12 cellular contexts compared by ENCODE assay signal in genomic region chrX:1450381-1451161, GRCh38. TPM values are rescaled to one million over a fixed set of nuclear protein-coding genes. Genes with fewer than 3 reads are reported as not detected.
DNase-seq lines count a peak whose midpoint lies in the region; TF ChIP-seq lines count a peak whose summit lies in the region.
"Had no signal": no experiment of that assay in that cellular context is flagged by ENCODE, and none has a peak within 500 bp of the region (broad histone marks: within the 10 kb centered on the region; RNA-seq: fewer than 3 reads in every experiment).

No MANE protein-coding gene starts in this region.

- DNase-seq in activated naive CD4-positive, alpha-beta T cell treated with anti-CD3 and anti-CD28 coated beads, Interleukin-2, amount 10 ng/mL, durations not matched to agents 7 days and 5 days = peak; percentile 31
- no peak for DNase-seq in activated naive CD4-positive, alpha-beta T cell treated with anti-CD3 and anti-CD28 coated beads, Interleukin-2, amount 50 U/mL, for 16 hours
- peak; percentile 12 to 42 (median 39) for DNase-seq in Peyer's patch
- peak; percentile 11 for DNase-seq in testis
- no peak for DNase-seq in NCI-H1417 treated with DMSO at 0.1 percent for 48 hours (lab: John Stamatoyannopoulos, UW)
- no peak for DNase-seq in glomerular visceral epithelial cell (ENCODE audit: extremely low spot score)
- no peak for DNase-seq in A673 (ENCODE audit: low spot score)
- DNase-seq: NCI-H2081 treated with DMSO at 0.1 percent for 48 hours; NK-92 treated with Interleukin-12 subunit alpha and Interleukin-12 subunit beta, amount 100 ng/mL, for 24 hours; occipital lobe had no signal

- TF ChIP-seq POLR2A in Peyer's patch (IDR thresholded peaks at IDR 0.05) = no peak
- no peak for TF ChIP-seq POLR2A in testis (IDR thresholded peaks at IDR 0.05)

- H3K4me1 Mint-ChIP-seq in activated naive CD4-positive, alpha-beta T cell treated with anti-CD3 and anti-CD28 coated beads, Interleukin-2, amount 10 ng/mL, durations not matched to agents 7 days and 5 days = peaks cover 32% of the 10 kb centered on the region

- no peaks in the 10 kb centered on the region for H3K36me3 ChIP-seq in Peyer's patch
- H3K36me3 ChIP-seq in iPS-15b (ENCODE audit: control insufficient read depth, insufficient read depth, low read length) = peaks cover 12% of the 10 kb centered on the region
- H3K36me3 ChIP-seq in testis (ENCODE audit: low read depth, missing control alignments) = no peaks in the 10 kb centered on the region
- H3K36me3 ChIP-seq in A673 (ENCODE audit: insufficient read depth, low read length, poor library complexity, severe bottlenecking) = no peaks in the 10 kb centered on the region

- intact Hi-C loops in testis (cut with DNase I; ENCODE audit: low total_unique reads) (loop anchor here (10.0 kb wide), 1 partner anchor 144 kb away; the partner anchor contains the start of gene AKAP17A), A673 (cut with micrococcal nuclease; ENCODE audit: unreplicated experiment) (loop anchor here (5.0 to 10.0 kb wide), 3 partner anchors 194 to 1144 kb away; no protein-coding TSS in a partner anchor)

- BruUV-seq in A673 (replicated peaks; lab: Mats Ljungman, UMichigan) = no TSS peak

- CTCF ChIA-PET in activated naive CD4-positive, alpha-beta T cell treated with anti-CD3 and anti-CD28 coated beads, Interleukin-2, amount 10 ng/mL, durations not matched to agents 7 days and 5 days (lab: Charles Lee) = no interaction called here
- CTCF ChIA-PET in A673 (lab: Charles Lee) = no interaction called here

- WGBS in testis, 2 donors = 69 to 76% methylated on average over 9 of the region's 9 CpGs

- no peaks in the 10 kb centered on the region for H3K27me3 Mint-ChIP-seq in activated naive CD4-positive, alpha-beta T cell treated with anti-CD3 and anti-CD28 coated beads, Interleukin-2, amount 10 ng/mL, durations not matched to agents 7 days and 5 days
- H3K27me3 Mint-ChIP-seq: activated B cell treated with CpG ODN at 0.5 μM for 24 hours had no signal

- POLR2A ChIA-PET in A673 (lab: Charles Lee; ENCODE audit: low non-redundant PET) = no interaction called here

- peaks cover 39% of the 10 kb centered on the region for H3K36me3 Mint-ChIP-seq in activated naive CD4-positive, alpha-beta T cell treated with anti-CD3 and anti-CD28 coated beads, Interleukin-2, amount 10 ng/mL, durations not matched to agents 7 days and 5 days

- H3K27me3 ChIP-seq in Peyer's patch = no peaks in the 10 kb centered on the region
- no peaks in the 10 kb centered on the region for H3K27me3 ChIP-seq in iPS-15b (ENCODE audit: control insufficient read depth, insufficient read depth, low read length)
- H3K27me3 ChIP-seq in testis = no peaks in the 10 kb centered on the region
- H3K27me3 ChIP-seq in A673 (replicated peaks; ENCODE audit: insufficient read depth, low read depth, low read length, poor library complexity) = no peaks in the 10 kb centered on the region

- H3K4me3 ChIP-seq in Peyer's patch = no peak overlapping the region
- H3K4me3 ChIP-seq in iPS-15b (ENCODE audit: low read depth, low read length) = peak overlapping the region; percentile 87
- H3K4me3 ChIP-seq in testis = no peak overlapping the region
- no peak overlapping the region for H3K4me3 ChIP-seq in A673 (ENCODE audit: low read depth, low read length, poor library complexity, severe bottlenecking)

- no peak overlapping the region for H3K4me3 Mint-ChIP-seq in activated naive CD4-positive, alpha-beta T cell treated with anti-CD3 and anti-CD28 coated beads, Interleukin-2, amount 10 ng/mL, durations not matched to agents 7 days and 5 days

- H3K9me3 ChIP-seq in Peyer's patch = no peaks in the 10 kb centered on the region
- H3K9me3 ChIP-seq in iPS-15b (ENCODE audit: control insufficient read depth, insufficient read depth, low read length) = peaks cover 10% of the 10 kb centered on the region
- no peaks in the 10 kb centered on the region for H3K9me3 ChIP-seq in testis
- no peaks in the 10 kb centered on the region for H3K9me3 ChIP-seq in A673 (ENCODE audit: low read depth, low read length, poor library complexity, severe bottlenecking)

- TF ChIP-seq CTCF in Peyer's patch (IDR thresholded peaks at IDR 0.05) (no peak), testis (IDR thresholded peaks at IDR 0.05) (no peak), A673 (conservative IDR thresholded peaks at IDR 0.05; ENCODE audit: low read depth, low read length) (no peak)

- no peak overlapping the region for H3K27ac Mint-ChIP-seq in activated naive CD4-positive, alpha-beta T cell treated with anti-CD3 and anti-CD28 coated beads, Interleukin-2, amount 10 ng/mL, durations not matched to agents 7 days and 5 days
- H3K27ac Mint-ChIP-seq: activated B cell treated with CpG ODN at 0.5 μM for 24 hours had no signal

- H3K27ac ChIP-seq in Peyer's patch (no peak overlapping the region), testis (no peak overlapping the region), A673 (ENCODE audit: low read depth, low read length, poor library complexity, severe bottlenecking) (no peak overlapping the region)

- peaks cover 41% of the 10 kb centered on the region for H3K9me3 Mint-ChIP-seq in activated naive CD4-positive, alpha-beta T cell treated with anti-CD3 and anti-CD28 coated beads, Interleukin-2, amount 10 ng/mL, durations not matched to agents 7 days and 5 days

- H3K4me1 ChIP-seq in Peyer's patch (peaks cover 0 to 17% (median 6%) of the 10 kb centered on the region in 4 donors), iPS-15b (ENCODE audit: control insufficient read depth, insufficient read depth, low read length) (no peaks in the 10 kb centered on the region), testis (peaks cover 16% of the 10 kb centered on the region), A673 (ENCODE audit: insufficient read depth, low read length, poor library complexity, severe bottlenecking) (no peaks in the 10 kb centered on the region)

- no peak overlapping the region for H3K9ac ChIP-seq in iPS-15b (ENCODE audit: low read depth, low read length)

RNA-seq across cellular contexts. Expression of gene ASMTL, which starts 2.1 kb away (rescaled TPM):
- total RNA-seq in Peyer's patch (10 to 100 TPM in 3 of 4 donors, 1 to 10 TPM in 1; 9.5 to 23.9 (median 15.1) TPM), testis (10 to 100 TPM; 31.0 to 41.2 TPM), A673 (2021) (24.9 and 33.5 TPM in 2 replicates)
- polyA plus RNA-seq in testis (ENCODE audit: insufficient read depth, low read depth, low replicate concordance) = 27.0 TPM

RNA-seq across cellular contexts. Expression of gene SLC25A6, which starts 58.7 kb away (rescaled TPM):
- total RNA-seq in Peyer's patch = 100 to 1,000 TPM; 201 to 361 (median 314) TPM
- total RNA-seq in testis = 100 to 1,000 TPM; 171 to 293 TPM
- 157 TPM for polyA plus RNA-seq in testis (ENCODE audit: insufficient read depth, low read depth, low replicate concordance)
- 423 and 432 TPM in 2 replicates for total RNA-seq in A673 (2021)

Comparison
In these comparisons a context has a peak if more than half of its experiments do, and no peak if none do; other contexts are left out.
1. DNase-seq: peak in activated naive CD4-positive, alpha-beta T cell treated with anti-CD3 and anti-CD28 coated beads, Interleukin-2, amount 10 ng/mL, durations not matched to agents 7 days and 5 days (single experiment), Peyer's patch (3 of 3) and testis (single experiment); none in activated naive CD4-positive, alpha-beta T cell treated with anti-CD3 and anti-CD28 coated beads, Interleukin-2, amount 50 U/mL, for 16 hours (single experiment), NCI-H1417 treated with DMSO at 0.1 percent for 48 hours (single experiment), glomerular visceral epithelial cell (single experiment) and A673 (single experiment).